In the genomic region with DNA sequence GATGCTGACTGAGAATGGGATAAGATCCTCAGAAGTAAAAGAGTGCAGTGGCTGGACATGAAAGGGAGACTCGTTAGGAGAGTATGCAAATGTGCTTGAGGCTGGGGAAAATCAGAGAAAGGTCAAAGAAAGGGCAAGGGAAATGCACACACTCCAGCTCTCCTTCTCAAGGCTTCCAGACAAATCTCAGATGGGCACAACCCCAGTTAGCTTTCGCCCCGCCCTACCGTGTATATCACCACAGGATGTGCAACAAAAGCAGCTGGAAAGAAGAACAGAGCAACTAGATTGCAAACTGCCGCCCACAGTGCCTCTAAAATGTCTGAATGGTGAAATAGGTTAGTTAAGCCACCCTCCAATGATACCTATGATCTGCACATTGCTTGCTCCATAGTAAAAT, we compare ENCODE assay signal across 23 cellular contexts.
DNase-seq lines count a peak whose midpoint lies in the region; ATAC-seq and TF ChIP-seq lines count a peak whose summit lies in the region.
"Had no signal": no experiment of that assay in that cellular context is flagged by ENCODE, and none has a peak within 500 bp of the region (broad histone marks: within the 10 kb centered on the region; RNA-seq: fewer than 3 reads in every experiment).

No MANE protein-coding gene starts in this region.

- peak; percentile 7 for DNase-seq in MCF 10A (ENCODE audit: unreplicated experiment)
- no peak for DNase-seq in breast epithelium (ENCODE audit: low spot score in 2 of 2)
- DNase-seq in epithelial cell of prostate (ENCODE audit: low read depth, low spot score), result no peak
- DNase-seq in type B pancreatic cell (ENCODE audit: extremely low spot score, unreplicated experiment), result no peak
- DNase-seq in inferior parietal cortex (ENCODE audit: extremely low spot score), result no peak
- DNase-seq in NCI-H1105 (lab: John Stamatoyannopoulos, UW), result no peak
- no peak for DNase-seq in LoVo (ENCODE audit: low spot score)
- DNase-seq: activated CD4-positive, alpha-beta T cell treated with anti-CD3 and anti-CD28 coated beads, Interleukin-2, amount 50 U/mL, for 1 hour; activated gamma-delta T cell treated with Interleukin-2 at 50 U/mL for 16 hours; CD8-positive, alpha-beta T cell; DMS53; effector memory CD4-positive, alpha-beta T cell; glutamatergic neuron; H9; left colon; NCI-H1048; NCI-H2029; nephron progenitor cell; stimulated activated CD4-positive, alpha-beta T cell treated with anti-CD3 and anti-CD28 coated beads, Interleukin-1b, Interleukin-23, amount 100 ng/mL, for 48 hours; stimulated activated naive B cell treated with anti-CD40 and anti-IgM and Interleukin-4, amounts not matched to agents 10 μg/mL and 1 μg/mL and 100 μg/mL, for 72 hours; thyroid gland had no signal

- H3K27ac Mint-ChIP-seq in MCF 10A (ENCODE audit: low read depth, unreplicated experiment) (no peak overlapping the region), type B pancreatic cell (peak overlapping the region; percentile 87)
- H3K27ac Mint-ChIP-seq: CD8-positive, alpha-beta T cell; H9; nephron progenitor cell; stimulated activated naive B cell treated with anti-CD40 and anti-IgM and Interleukin-4, amounts not matched to agents 10 μg/mL and 1 μg/mL and 100 μg/mL, for 72 hours had no signal

- no TSS peak for BruUV-seq in MCF 10A (replicated peaks; lab: Mats Ljungman, UMichigan)

- no peaks in the 10 kb centered on the region for H3K9me3 ChIP-seq in breast epithelium
- H3K9me3 ChIP-seq: thyroid gland had no signal

- H3K27ac ChIP-seq in breast epithelium (no peak overlapping the region), epithelial cell of prostate (peak overlapping the region; percentile 54)
- H3K27ac ChIP-seq: KMS-11, thyroid gland had no signal

- TF ChIP-seq POLR2A in breast epithelium (IDR thresholded peaks at IDR 0.05), result no peak

- H3K27me3 Mint-ChIP-seq in MCF 10A (ENCODE audit: insufficient read depth, unreplicated experiment) (no peaks in the 10 kb centered on the region), type B pancreatic cell (peaks cover 2% of the 10 kb centered on the region)

- POLR2A ChIA-PET in MCF 10A (lab: Yijun Ruan, JAX), result no interaction called here

- H3K4me1 Mint-ChIP-seq in MCF 10A (ENCODE audit: insufficient read depth, unreplicated experiment), result peaks cover 6% of the 10 kb centered on the region
- H3K4me1 Mint-ChIP-seq in type B pancreatic cell (ENCODE audit: unreplicated experiment), result peaks cover 14% of the 10 kb centered on the region

- H3K27me3 ChIP-seq in breast epithelium, result no peaks in the 10 kb centered on the region
- H3K27me3 ChIP-seq: thyroid gland had no signal

- H3K4me3 ChIP-seq in breast epithelium, result no peak overlapping the region
- H3K4me3 ChIP-seq: thyroid gland had no signal

- no peaks in the 10 kb centered on the region for H3K36me3 Mint-ChIP-seq in MCF 10A (ENCODE audit: insufficient read depth, unreplicated experiment)
- H3K36me3 Mint-ChIP-seq in type B pancreatic cell, result no peaks in the 10 kb centered on the region
- H3K36me3 Mint-ChIP-seq: stimulated activated naive B cell treated with anti-CD40 and anti-IgM and Interleukin-4, amounts not matched to agents 10 μg/mL and 1 μg/mL and 100 μg/mL, for 72 hours had no signal

- H3K9me3 Mint-ChIP-seq in MCF 10A (ENCODE audit: unreplicated experiment) (no peaks in the 10 kb centered on the region), type B pancreatic cell (peaks cover 3% of the 10 kb centered on the region)
- H3K9me3 Mint-ChIP-seq: CD8-positive, alpha-beta T cell; H9; nephron progenitor cell had no signal

- H3K4me3 Mint-ChIP-seq in MCF 10A (ENCODE audit: unreplicated experiment), result no peak overlapping the region
- peak overlapping the region; percentile 39 for H3K4me3 Mint-ChIP-seq in type B pancreatic cell
- H3K4me3 Mint-ChIP-seq: CD8-positive, alpha-beta T cell; H9; nephron progenitor cell; stimulated activated naive B cell treated with anti-CD40 and anti-IgM and Interleukin-4, amounts not matched to agents 10 μg/mL and 1 μg/mL and 100 μg/mL, for 72 hours had no signal

- intact Hi-C loops in MCF 10A (cut with micrococcal nuclease), result no loop called here
- intact Hi-C loops in breast epithelium (cut with DNase I; ENCODE audit: low total_unique reads), result no loop called here

- no peaks in the 10 kb centered on the region for H3K36me3 ChIP-seq in breast epithelium
- H3K36me3 ChIP-seq: thyroid gland had no signal

- TF ChIP-seq CTCF in MCF 10A (IDR thresholded peaks at IDR 0.05; ENCODE audit: unreplicated experiment) (no peak), breast epithelium (IDR thresholded peaks at IDR 0.05) (no peak), type B pancreatic cell (conservative IDR thresholded peaks at IDR 0.05) (no peak)

- peak; percentile 41 for ATAC-seq in GM21529 (IDR thresholded peaks at IDR 0.05; ENCODE audit: unreplicated experiment)
- ATAC-seq: CD8-positive, alpha-beta T cell; left colon; stimulated activated naive B cell treated with anti-CD40 and anti-IgM and Interleukin-4, amounts not matched to agents 10 μg/mL and 1 μg/mL and 100 μg/mL, for 72 hours had no signal

- CTCF ChIA-PET in MCF 10A (lab: Yijun Ruan, JAX), result interaction anchor here (1.3 kb wide), 1 partner anchor 108 kb away, joined by 6 read pairs; no protein-coding TSS in a partner anchor

- no peaks in the 10 kb centered on the region for H3K4me1 ChIP-seq in breast epithelium
- H3K4me1 ChIP-seq: thyroid gland had no signal
